In the genomic region with DNA sequence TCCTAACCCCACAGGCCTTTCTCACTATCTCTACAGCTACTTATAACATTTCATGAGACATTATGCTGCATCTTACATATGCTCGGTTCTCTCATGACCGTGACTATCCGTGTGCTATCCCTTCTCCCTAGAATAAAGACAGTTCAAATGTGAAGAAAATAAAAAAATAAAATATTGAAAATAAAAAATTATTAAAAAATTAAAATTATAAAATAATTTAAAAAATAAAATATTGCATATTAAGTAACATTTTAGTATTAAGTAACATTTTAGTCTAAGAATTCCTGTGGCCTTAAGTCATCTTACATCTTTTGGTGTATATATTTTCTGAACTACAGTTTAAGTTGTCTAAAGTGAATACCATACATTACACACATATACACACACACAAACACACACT, we compare ENCODE assay signal across 20 cellular contexts.
DNase-seq lines count a peak whose midpoint lies in the region; ATAC-seq, FAIRE-seq and TF ChIP-seq lines count a peak whose summit lies in the region.
"Had no signal": no experiment of that assay in that cellular context is flagged by ENCODE, and none has a peak within 500 bp of the region (broad histone marks: within the 10 kb centered on the region; RNA-seq: fewer than 3 reads in every experiment).

No MANE protein-coding gene starts in this region.

- H3K27me3 ChIP-seq in colonic mucosa, result no peaks in the 10 kb centered on the region
- H3K27me3 ChIP-seq: gastroesophageal sphincter had no signal

- H3K27ac ChIP-seq in colonic mucosa, result no peak overlapping the region
- H3K27ac ChIP-seq: epithelial cell of prostate, gastroesophageal sphincter had no signal

- H3K9me3 ChIP-seq in colonic mucosa, result no peaks in the 10 kb centered on the region
- H3K9me3 ChIP-seq: gastroesophageal sphincter, mucosa of descending colon had no signal

- intact Hi-C loops in colonic mucosa (cut with DNase I), result no loop called here

- no peak overlapping the region for H3K4me3 ChIP-seq in colonic mucosa
- H3K4me3 ChIP-seq: gastroesophageal sphincter, mucosa of descending colon had no signal

- ATAC-seq in GM18511 (IDR thresholded peaks at IDR 0.05; ENCODE audit: unreplicated experiment) (peak; percentile 27), GM21515 (IDR thresholded peaks at IDR 0.05; ENCODE audit: unreplicated experiment) (peak; percentile 5), HG03097 (IDR thresholded peaks at IDR 0.05; ENCODE audit: low FRiP score, unreplicated experiment) (peak; percentile 9)
- ATAC-seq: gastroesophageal sphincter, left ventricle myocardium superior, right cardiac atrium had no signal

- no peaks in the 10 kb centered on the region for H3K4me1 ChIP-seq in colonic mucosa

- no peak for TF ChIP-seq CTCF in colonic mucosa (IDR thresholded peaks at IDR 0.05)

- no peak overlapping the region for H3K9ac ChIP-seq in colonic mucosa (ENCODE audit: low read depth in 2 of 2, low read length in 2 of 2)

- no peaks in the 10 kb centered on the region for H3K36me3 ChIP-seq in colonic mucosa
- H3K36me3 ChIP-seq: gastroesophageal sphincter had no signal

- FAIRE-seq in TTC549 (lab: Jason Lieb, UNC), result peak; percentile 22
- FAIRE-seq: urothelium cell line had no signal

- no peak for DNase-seq in colonic mucosa
- DNase-seq in SIG-M5 (lab: John Stamatoyannopoulos, UW), result no peak
- no peak for DNase-seq in NCI-H510A (lab: John Stamatoyannopoulos, UW)
- DNase-seq in stimulated activated CD4-positive, alpha-beta T cell treated with anti-CD3 and anti-CD28 coated beads, Interleukin-2, amount 100 ng/mL, for 48 hours, result no peak
- DNase-seq: activated CD4-positive, alpha-beta T cell treated with anti-CD3 and anti-CD28 coated beads, Interleukin-2, amount 50 U/mL, for 4 hours; activated naive CD4-positive, alpha-beta T cell treated with anti-CD3 and anti-CD28 coated beads for 36 hours; activated T-cell treated with anti-CD3 and anti-CD28 coated beads for 4 hours; DMS79 treated with DMSO at 0.1 percent for 48 hours; left ventricle myocardium superior; mucosa of descending colon; NCI-H1436; nucleus accumbens; right cardiac atrium had no signal
